In genomic region chr2:202911203-202911512, GRCh38 we compare ENCODE assay signal across 8 cellular contexts. TPM values are rescaled to one million over a fixed set of nuclear protein-coding genes. Genes with fewer than 3 reads are reported as not detected.
DNase-seq lines count a peak whose midpoint lies in the region; ATAC-seq and TF ChIP-seq lines count a peak whose summit lies in the region.

No MANE protein-coding gene starts in this region.

- no peak for TF ChIP-seq CTCF in foreskin keratinocyte (conservative IDR thresholded peaks at IDR 0.05)

- H3K4me1 Mint-ChIP-seq in activated naive CD4-positive, alpha-beta T cell treated with anti-CD3 and anti-CD28 coated beads, Interleukin-2, amount 50 U/mL, for 24 hours, result peaks cover 32% of the 10 kb centered on the region

- peaks cover 33% of the 10 kb centered on the region for H3K36me3 ChIP-seq in SK-N-MC (ENCODE audit: insufficient read depth, low read length)
- no peaks in the 10 kb centered on the region for H3K36me3 ChIP-seq in skeletal muscle tissue (ENCODE audit: control insufficient read depth in 3 of 3, insufficient read depth in 3 of 3, low read length in 3 of 3)

- no peak for DNase-seq in activated naive CD4-positive, alpha-beta T cell treated with anti-CD3 and anti-CD28 coated beads, Interleukin-2, amount 50 U/mL, for 16 hours
- DNase-seq in SK-N-MC (ENCODE audit: low read depth, low spot score) (no peak), foreskin keratinocyte (no peak), NCI-H2081 treated with DMSO at 0.1 percent for 48 hours (lab: John Stamatoyannopoulos, UW) (no peak), NCI-H526 (lab: John Stamatoyannopoulos, UW) (no peak), NCI-H128 (lab: John Stamatoyannopoulos, UW; ENCODE audit: unreplicated experiment) (no peak)

- H3K4me3 ChIP-seq in SK-N-MC (peak overlapping the region; percentile 94), skeletal muscle tissue (ENCODE audit: low read length in 3 of 3) (peak overlapping the region; percentile 91 to 100 (median 95))

- peaks cover 5% of the 10 kb centered on the region for H3K36me3 Mint-ChIP-seq in activated naive CD4-positive, alpha-beta T cell treated with anti-CD3 and anti-CD28 coated beads, Interleukin-2, amount 50 U/mL, for 24 hours

- H3K9ac ChIP-seq in SK-N-MC (ENCODE audit: insufficient read length) (peak overlapping the region; percentile 97), skeletal muscle tissue (ENCODE audit: low read depth in 1 of 3, low read length in 3 of 3) (peak overlapping the region; percentile 86 to 96 (median 89))

- peak overlapping the region; percentile 99 for H3K4me3 Mint-ChIP-seq in activated naive CD4-positive, alpha-beta T cell treated with anti-CD3 and anti-CD28 coated beads, Interleukin-2, amount 50 U/mL, for 24 hours

- H3K27me3 Mint-ChIP-seq in activated naive CD4-positive, alpha-beta T cell treated with anti-CD3 and anti-CD28 coated beads, Interleukin-2, amount 50 U/mL, for 24 hours, result no peaks in the 10 kb centered on the region

- peak; percentile 26 for ATAC-seq in foreskin keratinocyte

- H3K9me3 ChIP-seq in SK-N-MC (ENCODE audit: low read depth, low read length) (no peaks in the 10 kb centered on the region), skeletal muscle tissue (ENCODE audit: control insufficient read depth in 3 of 3, low read length in 3 of 3) (no peaks in the 10 kb centered on the region)

- H3K4me1 ChIP-seq in foreskin keratinocyte, result peaks cover 11% of the 10 kb centered on the region
- peaks cover 7 to 15% (median 9%) of the 10 kb centered on the region in 3 donors for H3K4me1 ChIP-seq in skeletal muscle tissue (ENCODE audit: control insufficient read depth in 3 of 3, insufficient read depth in 3 of 3, low read length in 3 of 3)

- peak overlapping the region; percentile 99 for H3K27ac Mint-ChIP-seq in activated naive CD4-positive, alpha-beta T cell treated with anti-CD3 and anti-CD28 coated beads, Interleukin-2, amount 50 U/mL, for 24 hours

- no peaks in the 10 kb centered on the region for H3K9me3 Mint-ChIP-seq in activated naive CD4-positive, alpha-beta T cell treated with anti-CD3 and anti-CD28 coated beads, Interleukin-2, amount 50 U/mL, for 24 hours

- H3K27me3 ChIP-seq in foreskin keratinocyte (no peaks in the 10 kb centered on the region), skeletal muscle tissue (ENCODE audit: control insufficient read depth in 3 of 3, insufficient read depth in 3 of 3, low read length in 3 of 3) (no peaks in the 10 kb centered on the region)

- H3K27ac ChIP-seq in SK-N-MC (peak overlapping the region; percentile 96; the same call in 1 of the 2 replicates), foreskin keratinocyte (peak overlapping the region; percentile 72), skeletal muscle tissue (ENCODE audit: low read depth, low read length) (peak overlapping the region; percentile 84)

RNA-seq across cellular contexts. Expression of gene WDR12, which starts 0.3 kb away (rescaled TPM):
- total RNA-seq in foreskin keratinocyte (66.3 and 70.6 TPM in 2 replicates), skeletal muscle tissue (32.9 TPM)
- polyA plus RNA-seq in foreskin keratinocyte, result 68.4 and 81.2 TPM in 2 replicates

RNA-seq across cellular contexts. Expression of gene CARF, which starts 0.9 kb away (rescaled TPM):
- total RNA-seq in foreskin keratinocyte (2.1 and 2.4 TPM in 2 replicates), skeletal muscle tissue (14.6 TPM)
- 0.49 and 0.59 TPM in 2 replicates for polyA plus RNA-seq in foreskin keratinocyte

RNA-seq across cellular contexts. Expression of gene ICA1L, which starts 39.6 kb away (rescaled TPM):
- total RNA-seq in foreskin keratinocyte (1.3 and 1.8 TPM in 2 replicates), skeletal muscle tissue (9.9 TPM)
- polyA plus RNA-seq in foreskin keratinocyte, result 0.31 and 0.62 TPM in 2 replicates
